8 cellular contexts compared by ENCODE assay signal in genomic region chr2:132597831-132598230, GRCh38.
"Had no signal": no experiment of that assay in that cellular context is flagged by ENCODE, and none has a peak within 500 bp of the region (broad histone marks: within the 10 kb centered on the region; RNA-seq: fewer than 3 reads in every experiment).

No MANE protein-coding gene starts in this region.

- FAIRE-seq: H54, K562 had no signal

- H2AFZ ChIP-seq: GM23248 had no signal

- DNase-seq: GM23248, GOT3, H9, HCEC 1CT, IMR-90, KG1 had no signal

- H3K9ac ChIP-seq: GM23248 had no signal

- ATAC-seq: K562 had no signal

- H3K4me3 ChIP-seq: GM23248, K562 had no signal

- H3K27ac ChIP-seq: GM23248 had no signal
